12 cellular contexts compared by ENCODE assay signal in the genomic region with DNA sequence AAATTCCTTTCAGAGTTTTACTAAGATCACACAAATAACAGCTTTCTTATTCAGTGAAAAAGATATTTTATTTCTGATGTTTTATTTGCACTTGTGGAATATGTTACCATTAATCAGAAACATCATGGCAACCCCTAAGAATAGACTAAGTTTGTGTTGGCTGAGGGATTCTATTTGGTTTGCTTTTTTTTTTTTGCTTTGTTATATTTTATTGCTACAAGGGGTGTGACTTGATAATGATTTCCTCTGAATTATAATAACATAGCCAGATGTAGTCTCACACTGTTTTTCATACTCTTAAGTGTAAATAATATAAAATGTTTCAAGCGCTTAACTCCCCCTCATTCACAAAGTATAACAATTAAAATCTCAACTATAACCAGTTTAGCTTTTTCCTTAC. TPM values are rescaled to one million over a fixed set of nuclear protein-coding genes. Genes with fewer than 3 reads are reported as not detected.
DNase-seq lines count a peak whose midpoint lies in the region; ATAC-seq and FAIRE-seq lines count a peak whose summit lies in the region.
"Had no signal": no experiment of that assay in that cellular context is flagged by ENCODE, and none has a peak within 500 bp of the region (broad histone marks: within the 10 kb centered on the region; RNA-seq: fewer than 3 reads in every experiment).

No MANE protein-coding gene starts in this region.

- FAIRE-seq in GM19239 (lab: Jason Lieb, UNC): peak; percentile 48
- FAIRE-seq in islet of Langerhans (lab: Jason Lieb, UNC): peak; percentile 13

- DNase-seq in NCI-H146 (lab: John Stamatoyannopoulos, UW) (peak; percentile 12), NCI-H146 treated with DMSO at 0.1 percent for 48 hours (lab: John Stamatoyannopoulos, UW; ENCODE audit: unreplicated experiment) (no peak), GM19239 (ENCODE audit: insufficient read length, low spot score) (no peak), dermis blood vessel endothelial cell (peak; percentile 4), middle frontal gyrus (ENCODE audit: extremely low spot score, low spot score) (no peak), SIG-M5 treated with dmso at 0.1 percent for 504 hours (lab: John Stamatoyannopoulos, UW; ENCODE audit: unreplicated experiment) (no peak), left lobe of liver (ENCODE audit: low spot score) (no peak)
- DNase-seq: Calu3; CD4-positive, CD25-positive, alpha-beta regulatory T cell; DMS 273 treated with DMSO at 0.1 percent for 48 hours; HCEC 1CT had no signal

- ATAC-seq in left lobe of liver: no peak

RNA-seq across cellular contexts. Expression of gene GLRX2, which starts 20.0 kb away (rescaled TPM):
- total RNA-seq in dermis blood vessel endothelial cell (13.2 and 14.1 TPM in 2 replicates), left lobe of liver (13.2 TPM)

RNA-seq across cellular contexts. Expression of gene RO60, which starts 25.9 kb away (rescaled TPM):
- total RNA-seq in dermis blood vessel endothelial cell (166 and 175 TPM in 2 replicates), left lobe of liver (21.4 TPM)

RNA-seq across cellular contexts. Expression of gene UCHL5, which starts 26.1 kb away (rescaled TPM):
- total RNA-seq in dermis blood vessel endothelial cell: 21.8 and 53.8 TPM in 2 replicates
- total RNA-seq in left lobe of liver: 15.2 TPM

RNA-seq across cellular contexts. Expression of gene CDC73, which starts 36.6 kb away (rescaled TPM):
- total RNA-seq in dermis blood vessel endothelial cell (22.6 and 32.4 TPM in 2 replicates), left lobe of liver (17.9 TPM)

Comparison
In these comparisons a context has a peak if more than half of its experiments do, and no peak if none do; other contexts are left out.
1. DNase-seq: peak in NCI-H146 (single experiment) and dermis blood vessel endothelial cell (single experiment); none in NCI-H146 treated with DMSO at 0.1 percent for 48 hours (single experiment), GM19239 (single experiment), middle frontal gyrus (single experiment), SIG-M5 treated with dmso at 0.1 percent for 504 hours (single experiment) and left lobe of liver (single experiment).